In the genomic region with DNA sequence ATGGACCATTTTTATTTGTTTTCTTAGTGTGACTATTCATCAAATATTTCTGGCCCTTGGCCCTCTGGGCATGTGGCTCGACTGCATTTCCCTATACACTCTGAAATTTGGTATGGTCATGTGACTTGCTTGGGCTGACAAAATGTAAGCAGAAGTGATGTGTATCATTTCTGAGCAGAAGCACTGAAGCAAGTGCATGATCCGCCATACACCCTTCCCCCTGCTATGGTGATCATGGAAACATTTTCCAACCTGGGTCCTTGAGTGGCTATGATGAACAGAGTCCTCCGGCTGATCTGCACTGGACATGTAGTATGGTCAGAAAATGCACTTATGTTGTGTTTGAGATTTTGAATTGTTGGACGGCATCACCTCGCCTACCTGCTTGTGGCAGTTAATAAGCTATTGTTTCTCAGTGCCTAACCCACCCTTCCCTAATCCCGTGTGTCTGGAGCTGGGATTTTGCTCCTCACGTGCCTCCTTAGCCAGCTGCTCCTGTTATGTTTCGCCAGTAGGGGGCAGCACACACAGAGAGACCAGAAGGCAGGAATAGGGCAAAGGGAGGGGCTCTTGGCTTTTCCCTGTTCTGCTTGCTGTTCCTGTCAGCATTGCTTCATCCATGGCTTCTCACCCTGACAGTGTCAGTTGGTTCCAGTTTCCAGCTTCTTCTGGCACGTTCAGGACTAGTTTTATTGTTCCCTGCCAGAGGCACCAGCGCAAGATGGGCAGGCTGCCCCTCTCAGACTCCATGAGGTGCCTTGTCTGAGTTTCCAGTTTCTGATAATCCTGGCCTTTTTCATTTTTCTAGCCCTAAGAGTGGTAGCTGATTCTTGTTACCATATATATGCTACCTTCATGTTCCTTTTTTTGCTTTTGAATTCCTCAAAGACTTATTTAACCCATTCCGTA, we compare ENCODE assay signal across 8 cellular contexts.
DNase-seq lines count a peak whose midpoint lies in the region; ATAC-seq, FAIRE-seq and TF ChIP-seq lines count a peak whose summit lies in the region.

No MANE protein-coding gene starts in this region.

- no peaks in the 10 kb centered on the region for H3K4me1 Mint-ChIP-seq in stimulated activated effector memory CD8-positive, alpha-beta T cell treated with anti-CD3 and anti-CD28 coated beads, Interleukin-12 subunit alpha, Interleukin-12 subunit beta, amount 100 ng/mL, for 72 hours

- in situ Hi-C loops in KBM-7 (cut with MboI; ENCODE audit: low pct_unique_long_range_greater_than_20kb, low sequenced_read_pairs): no loop called here

- no peak for TF ChIP-seq POLR2A in H54 (IDR thresholded peaks at IDR 0.05; ENCODE audit: low read depth, low read length)

- H3K27ac Mint-ChIP-seq in stimulated activated effector memory CD8-positive, alpha-beta T cell treated with anti-CD3 and anti-CD28 coated beads, Interleukin-12 subunit alpha, Interleukin-12 subunit beta, amount 100 ng/mL, for 72 hours: no peak overlapping the region

- no peak overlapping the region for H3K4me3 Mint-ChIP-seq in stimulated activated effector memory CD8-positive, alpha-beta T cell treated with anti-CD3 and anti-CD28 coated beads, Interleukin-12 subunit alpha, Interleukin-12 subunit beta, amount 100 ng/mL, for 72 hours

- peak; percentile 66 for DNase-seq in activated effector memory CD4-positive, alpha-beta T cell treated with anti-CD3 and anti-CD28 coated beads, Interleukin-2, amount 50 U/mL, for 16 hours
- DNase-seq in activated effector memory CD4-positive, alpha-beta T cell treated with Interleukin-2 at 50 U/mL for 16 hours: no peak
- DNase-seq in H54 (ENCODE audit: insufficient read length, low spot score) (peak; percentile 26), KBM-7 (peak; percentile 78), RCC 7860 (ENCODE audit: low spot score) (peak; percentile 52), astrocyte of the hippocampus (ENCODE audit: low read depth, low spot score) (peak; percentile 74), left colon (peak; percentile 56 to 72)
- peak; percentile 10 to 64 for DNase-seq in stimulated activated effector memory CD8-positive, alpha-beta T cell treated with anti-CD3 and anti-CD28 coated beads, Interleukin-12 subunit alpha, Interleukin-12 subunit beta, amount 100 ng/mL, for 72 hours (ENCODE audit: low spot score in 2 of 2)

- intact Hi-C loops in left colon (cut with DNase I, micrococcal nuclease): no loop called here

- H3K9me3 Mint-ChIP-seq in stimulated activated effector memory CD8-positive, alpha-beta T cell treated with anti-CD3 and anti-CD28 coated beads, Interleukin-12 subunit alpha, Interleukin-12 subunit beta, amount 100 ng/mL, for 72 hours: no peaks in the 10 kb centered on the region

- FAIRE-seq in H54 (lab: Jason Lieb, UNC): peak; percentile 78
- no peak for FAIRE-seq in RCC 7860 (lab: Jason Lieb, UNC)

- ATAC-seq in left colon: peak; percentile 94
- peak; percentile 32 for ATAC-seq in stimulated activated effector memory CD8-positive, alpha-beta T cell treated with anti-CD3 and anti-CD28 coated beads, Interleukin-12 subunit alpha, Interleukin-12 subunit beta, amount 100 ng/mL, for 72 hours

- no peaks in the 10 kb centered on the region for H3K36me3 Mint-ChIP-seq in stimulated activated effector memory CD8-positive, alpha-beta T cell treated with anti-CD3 and anti-CD28 coated beads, Interleukin-12 subunit alpha, Interleukin-12 subunit beta, amount 100 ng/mL, for 72 hours
